Comparison of ENCODE assay signal across 23 cellular contexts in the genomic region with DNA sequence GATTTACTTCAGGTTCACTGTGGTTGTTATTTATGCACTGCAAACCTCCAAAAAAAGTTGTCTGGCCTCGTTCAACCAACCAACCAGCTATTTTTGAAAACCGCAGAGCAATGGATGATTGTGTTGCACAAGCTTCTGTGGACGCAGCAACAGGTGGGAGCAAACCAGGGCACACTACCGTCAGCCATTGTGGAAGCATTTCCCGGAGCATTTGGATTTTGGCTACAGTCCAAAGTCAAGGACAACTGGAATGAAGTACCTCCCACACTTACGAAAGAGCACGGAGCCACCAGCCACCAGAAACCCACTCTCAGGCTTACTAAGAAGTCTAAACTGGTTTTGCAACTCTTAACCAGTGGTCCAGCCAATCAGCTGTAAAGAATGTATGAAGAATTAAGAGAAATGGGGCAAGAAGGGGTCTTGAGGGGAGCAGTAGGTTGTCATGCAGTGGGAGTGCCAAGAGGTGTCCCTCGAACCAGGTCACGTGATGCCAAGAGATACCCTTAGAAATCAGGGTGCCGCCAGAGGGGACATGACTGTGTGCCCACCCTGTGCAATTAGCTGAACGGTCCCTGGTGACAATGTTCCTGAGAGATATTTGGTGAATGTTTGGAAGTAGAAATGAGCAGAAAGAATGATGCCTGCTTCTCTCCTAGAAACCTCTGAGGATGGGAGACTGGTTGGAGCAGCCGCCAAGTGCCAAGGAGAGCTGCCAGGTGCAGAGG.
DNase-seq lines count a peak whose midpoint lies in the region; ATAC-seq and TF ChIP-seq lines count a peak whose summit lies in the region.
"Had no signal": no experiment of that assay in that cellular context is flagged by ENCODE, and none has a peak within 500 bp of the region (broad histone marks: within the 10 kb centered on the region; RNA-seq: fewer than 3 reads in every experiment).

No MANE protein-coding gene starts in this region.

- H3K36me3 ChIP-seq in psoas muscle (ENCODE audit: insufficient read depth in 1 of 2, low read depth in 1 of 2) = no peaks in the 10 kb centered on the region
- H3K36me3 ChIP-seq in tibial nerve = no peaks in the 10 kb centered on the region
- H3K36me3 ChIP-seq: brain microvascular endothelial cell, MG63 had no signal

- H3K27me3 ChIP-seq in psoas muscle (ENCODE audit: insufficient read depth in 3 of 3, low read length in 2 of 3) (peaks cover 0 to 19% (median 4%) of the 10 kb centered on the region in 3 donors), tibial nerve (no peaks in the 10 kb centered on the region)
- H3K27me3 ChIP-seq: brain microvascular endothelial cell, MG63 had no signal

- TF ChIP-seq POLR2A in tibial nerve (IDR thresholded peaks at IDR 0.05) = no peak

- DNase-seq in DMS53 (lab: John Stamatoyannopoulos, UW) (peak; percentile 12), DMS53 treated with DMSO at 0.1 percent for 48 hours (lab: John Stamatoyannopoulos, UW; ENCODE audit: unreplicated experiment) (no peak), NOMO-1 treated with dmso at 0.1 percent for 144 hours (lab: John Stamatoyannopoulos, UW; ENCODE audit: unreplicated experiment) (peak; percentile 68), kidney tubule cell (ENCODE audit: low spot score) (peak; percentile 7), psoas muscle (no peak), tibial nerve (ENCODE audit: low spot score in 2 of 2) (no peak), foreskin melanocyte (no peak)
- DNase-seq: 8988T; activated CD4-positive, alpha-beta memory T cell treated with anti-CD3 and anti-CD28 coated beads, Interleukin-2, amount 10 ng/mL, durations not matched to agents 7 days and 5 days; activated naive CD8-positive, alpha-beta T cell treated with anti-CD3 and anti-CD28 coated beads for 36 hours; activated T-cell treated with anti-CD3 and anti-CD28 coated beads, Interleukin-2, amount 50 U/mL, for 4 hours; brain microvascular endothelial cell; HCEC 1CT; MG63; NCI-H748 treated with DMSO at 0.1 percent for 48 hours; retina; stimulated activated CD4-positive, alpha-beta T cell treated with anti-CD3 and anti-CD28 coated beads, Interleukin-15, amount 100 ng/mL, for 24 hours; stimulated activated naive CD4-positive, alpha-beta T cell treated with Interleukin-2 at 50 U/mL for 16 hours; T-cell had no signal

- WGBS in psoas muscle, 3 donors = 38% methylated on average over 12 of the region's 12 CpGs
- WGBS in tibial nerve, 2 donors = 64 to 66% methylated on average over 12 of the region's 12 CpGs

- H3K4me3 ChIP-seq in psoas muscle (no peak overlapping the region), tibial nerve (no peak overlapping the region)
- H3K4me3 ChIP-seq: MG63 had no signal

- no peak overlapping the region for H3K27ac ChIP-seq in psoas muscle
- no peak overlapping the region for H3K27ac ChIP-seq in tibial nerve
- H3K27ac ChIP-seq: brain microvascular endothelial cell, C4-2B, VCaP had no signal

- no peak for TF ChIP-seq EP300 in tibial nerve (IDR thresholded peaks at IDR 0.05)

- intact Hi-C loops in psoas muscle (cut with DNase I) = no loop called here

- no peak for TF ChIP-seq CTCF in psoas muscle (IDR thresholded peaks at IDR 0.05)
- TF ChIP-seq CTCF in tibial nerve (IDR thresholded peaks at IDR 0.05) = no peak

- ATAC-seq in psoas muscle = peak; percentile 30 to 81 (median 72)
- ATAC-seq in SK-N-SH treated with all-trans-retinoic acid at 6 μM for 48 hours = no peak
- ATAC-seq: activated T-cell treated with anti-CD3 and anti-CD28 coated beads, Interleukin-2, amount 50 U/mL, for 4 hours; esophagus mucosa; T-cell had no signal

- H3K4me1 ChIP-seq in psoas muscle (no peaks in the 10 kb centered on the region), tibial nerve (no peaks in the 10 kb centered on the region)

- H3K9me3 ChIP-seq in psoas muscle = no peaks in the 10 kb centered on the region
- no peaks in the 10 kb centered on the region for H3K9me3 ChIP-seq in tibial nerve
- H3K9me3 ChIP-seq: MG63 had no signal

TF ChIP-seq in SK-N-SH treated with all-trans-retinoic acid at 6 μM for 48 hours, 23 proteins besides CTCF, POLR2A, EP300 and RAD21:
- TF ChIP-seq ARNTL (CRISPR knock-in tag; IDR thresholded peaks at IDR 0.05; ENCODE audit: borderline replicate concordance, low read depth) (no peak), RARB (CRISPR knock-in tag; IDR thresholded peaks at IDR 0.05) (no peak), SNAI2 (CRISPR knock-in tag; IDR thresholded peaks at IDR 0.05) (no peak), ZNF8 (CRISPR knock-in tag; IDR thresholded peaks at IDR 0.05) (no peak), ZFP30 (CRISPR knock-in tag; IDR thresholded peaks at IDR 0.05) (no peak), PPARA (CRISPR knock-in tag; IDR thresholded peaks at IDR 0.05; ENCODE audit: borderline replicate concordance) (no peak), ZNF565 (CRISPR knock-in tag; conservative IDR thresholded peaks at IDR 0.05; ENCODE audit: low read depth) (no peak), ZNF70 (CRISPR knock-in tag; IDR thresholded peaks at IDR 0.05) (no peak), TCF4 (CRISPR knock-in tag; IDR thresholded peaks at IDR 0.05; ENCODE audit: borderline replicate concordance) (no peak)
- TF ChIP-seq, protein P1, sequence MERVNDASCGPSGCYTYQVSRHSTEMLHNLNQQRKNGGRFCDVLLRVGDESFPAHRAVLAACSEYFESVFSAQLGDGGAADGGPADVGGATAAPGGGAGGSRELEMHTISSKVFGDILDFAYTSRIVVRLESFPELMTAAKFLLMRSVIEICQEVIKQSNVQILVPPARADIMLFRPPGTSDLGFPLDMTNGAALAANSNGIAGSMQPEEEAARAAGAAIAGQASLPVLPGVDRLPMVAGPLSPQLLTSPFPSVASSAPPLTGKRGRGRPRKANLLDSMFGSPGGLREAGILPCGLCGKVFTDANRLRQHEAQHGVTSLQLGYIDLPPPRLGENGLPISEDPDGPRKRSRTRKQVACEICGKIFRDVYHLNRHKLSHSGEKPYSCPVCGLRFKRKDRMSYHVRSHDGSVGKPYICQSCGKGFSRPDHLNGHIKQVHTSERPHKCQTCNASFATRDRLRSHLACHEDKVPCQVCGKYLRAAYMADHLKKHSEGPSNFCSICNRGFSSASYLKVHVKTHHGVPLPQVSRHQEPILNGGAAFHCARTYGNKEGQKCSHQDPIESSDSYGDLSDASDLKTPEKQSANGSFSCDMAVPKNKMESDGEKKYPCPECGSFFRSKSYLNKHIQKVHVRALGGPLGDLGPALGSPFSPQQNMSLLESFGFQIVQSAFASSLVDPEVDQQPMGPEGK (CRISPR knock-in tag; IDR thresholded peaks at IDR 0.05; ENCODE audit: borderline replicate concordance) = no peak
- TF ChIP-seq, protein P2, sequence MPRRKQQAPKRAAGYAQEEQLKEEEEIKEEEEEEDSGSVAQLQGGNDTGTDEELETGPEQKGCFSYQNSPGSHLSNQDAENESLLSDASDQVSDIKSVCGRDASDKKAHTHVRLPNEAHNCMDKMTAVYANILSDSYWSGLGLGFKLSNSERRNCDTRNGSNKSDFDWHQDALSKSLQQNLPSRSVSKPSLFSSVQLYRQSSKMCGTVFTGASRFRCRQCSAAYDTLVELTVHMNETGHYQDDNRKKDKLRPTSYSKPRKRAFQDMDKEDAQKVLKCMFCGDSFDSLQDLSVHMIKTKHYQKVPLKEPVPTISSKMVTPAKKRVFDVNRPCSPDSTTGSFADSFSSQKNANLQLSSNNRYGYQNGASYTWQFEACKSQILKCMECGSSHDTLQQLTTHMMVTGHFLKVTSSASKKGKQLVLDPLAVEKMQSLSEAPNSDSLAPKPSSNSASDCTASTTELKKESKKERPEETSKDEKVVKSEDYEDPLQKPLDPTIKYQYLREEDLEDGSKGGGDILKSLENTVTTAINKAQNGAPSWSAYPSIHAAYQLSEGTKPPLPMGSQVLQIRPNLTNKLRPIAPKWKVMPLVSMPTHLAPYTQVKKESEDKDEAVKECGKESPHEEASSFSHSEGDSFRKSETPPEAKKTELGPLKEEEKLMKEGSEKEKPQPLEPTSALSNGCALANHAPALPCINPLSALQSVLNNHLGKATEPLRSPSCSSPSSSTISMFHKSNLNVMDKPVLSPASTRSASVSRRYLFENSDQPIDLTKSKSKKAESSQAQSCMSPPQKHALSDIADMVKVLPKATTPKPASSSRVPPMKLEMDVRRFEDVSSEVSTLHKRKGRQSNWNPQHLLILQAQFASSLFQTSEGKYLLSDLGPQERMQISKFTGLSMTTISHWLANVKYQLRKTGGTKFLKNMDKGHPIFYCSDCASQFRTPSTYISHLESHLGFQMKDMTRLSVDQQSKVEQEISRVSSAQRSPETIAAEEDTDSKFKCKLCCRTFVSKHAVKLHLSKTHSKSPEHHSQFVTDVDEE (CRISPR knock-in tag; IDR thresholded peaks at IDR 0.05) = no peak
- TF ChIP-seq, protein P3, sequence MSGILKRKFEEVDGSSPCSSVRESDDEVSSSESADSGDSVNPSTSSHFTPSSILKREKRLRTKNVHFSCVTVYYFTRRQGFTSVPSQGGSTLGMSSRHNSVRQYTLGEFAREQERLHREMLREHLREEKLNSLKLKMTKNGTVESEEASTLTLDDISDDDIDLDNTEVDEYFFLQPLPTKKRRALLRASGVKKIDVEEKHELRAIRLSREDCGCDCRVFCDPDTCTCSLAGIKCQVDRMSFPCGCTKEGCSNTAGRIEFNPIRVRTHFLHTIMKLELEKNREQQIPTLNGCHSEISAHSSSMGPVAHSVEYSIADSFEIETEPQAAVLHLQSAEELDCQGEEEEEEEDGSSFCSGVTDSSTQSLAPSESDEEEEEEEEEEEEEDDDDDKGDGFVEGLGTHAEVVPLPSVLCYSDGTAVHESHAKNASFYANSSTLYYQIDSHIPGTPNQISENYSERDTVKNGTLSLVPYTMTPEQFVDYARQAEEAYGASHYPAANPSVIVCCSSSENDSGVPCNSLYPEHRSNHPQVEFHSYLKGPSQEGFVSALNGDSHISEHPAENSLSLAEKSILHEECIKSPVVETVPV (CRISPR knock-in tag; IDR thresholded peaks at IDR 0.05) = no peak
TF ChIP-seq in SK-N-SH treated with all-trans-retinoic acid at 6 μM for 48 hours: peak in this region for 0.

Comparison
In these comparisons a context has a peak if more than half of its experiments do, and no peak if none do; other contexts are left out.
1. DNase-seq: peak in DMS53 (single experiment), NOMO-1 treated with dmso at 0.1 percent for 144 hours (single experiment) and kidney tubule cell (single experiment); none in DMS53 treated with DMSO at 0.1 percent for 48 hours (single experiment), psoas muscle (0 of 2), tibial nerve (0 of 2) and foreskin melanocyte (single experiment).